In the genomic region with DNA sequence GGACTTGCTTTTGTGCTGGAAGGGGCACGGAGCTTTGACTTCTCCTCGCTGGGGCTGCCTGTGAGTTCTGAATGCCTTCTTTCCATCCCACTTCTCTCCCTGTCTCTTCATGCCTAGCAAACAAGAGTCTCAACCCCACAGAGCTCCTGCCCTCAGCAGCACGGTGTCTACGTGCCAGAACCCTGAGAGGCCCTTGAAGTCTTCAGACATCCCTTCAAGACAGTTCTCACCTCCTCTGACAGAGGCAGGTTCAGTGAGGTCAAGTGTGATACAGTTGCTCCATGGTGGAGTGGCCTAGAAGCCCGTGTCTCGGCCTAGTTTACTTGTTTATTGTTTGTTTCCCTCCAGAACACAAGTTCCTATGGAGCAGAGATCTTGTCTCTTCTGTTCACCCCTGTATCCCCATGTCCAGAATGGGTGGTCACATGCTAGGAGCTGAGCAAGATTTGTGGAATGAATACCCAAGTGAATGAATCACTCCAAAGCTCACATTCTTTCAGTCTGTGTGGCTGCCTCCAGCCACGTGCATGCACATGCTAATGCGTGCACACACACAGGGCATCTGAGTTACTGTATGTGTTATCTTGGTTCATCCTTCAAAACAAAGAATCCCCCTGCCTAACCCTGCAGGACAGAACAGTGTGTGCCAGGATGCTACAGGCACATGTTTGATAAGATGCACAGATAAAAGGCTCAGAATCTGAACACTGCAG, we compare ENCODE assay signal across 10 cellular contexts.
DNase-seq lines count a peak whose midpoint lies in the region; ATAC-seq, FAIRE-seq and TF ChIP-seq lines count a peak whose summit lies in the region.
"Had no signal": no experiment of that assay in that cellular context is flagged by ENCODE, and none has a peak within 500 bp of the region (broad histone marks: within the 10 kb centered on the region; RNA-seq: fewer than 3 reads in every experiment).

No MANE protein-coding gene starts in this region.

- ATAC-seq in GM21786 (IDR thresholded peaks at IDR 0.05; ENCODE audit: unreplicated experiment) (no peak), GM19463 (IDR thresholded peaks at IDR 0.05; ENCODE audit: unreplicated experiment) (no peak)

- H3K36me3 ChIP-seq in kidney (ENCODE audit: control insufficient read depth in 1 of 2, insufficient read depth in 2 of 2, low read length in 2 of 2) = no peaks in the 10 kb centered on the region

- no peak overlapping the region for H3K9ac ChIP-seq in kidney (ENCODE audit: low read length in 2 of 2)

- intact Hi-C loops in kidney (cut with DNase I) = no loop called here

- no peaks in the 10 kb centered on the region for H3K9me3 ChIP-seq in kidney (ENCODE audit: control insufficient read depth in 1 of 2, low read length in 2 of 2)

- FAIRE-seq in kidney (lab: Jason Lieb, UNC) = no peak

- no peaks in the 10 kb centered on the region for H3K4me1 ChIP-seq in kidney (ENCODE audit: control insufficient read depth in 1 of 2, insufficient read depth in 1 of 2, low read depth in 1 of 2, low read length in 2 of 2)

- peak; percentile 97 for DNase-seq in ELR (ENCODE audit: low read depth)
- peak; percentile 62 to 63 for DNase-seq in SW 1271 (lab: John Stamatoyannopoulos, UW)
- DNase-seq in foreskin fibroblast = peak; percentile 94 to 96
- DNase-seq in renal cortical epithelial cell (ENCODE audit: low read depth) = peak; percentile 95
- no peak for DNase-seq in cortex of kidney (lab: John Stamatoyannopoulos, UW)
- no peak for DNase-seq in kidney
- DNase-seq: activated T-cell treated with anti-CD3 and anti-CD28 coated beads, Interleukin-2, amount 50 U/mL, for 72 hours; Karpas-422 had no signal

- peak overlapping the region; percentile 15 to 17 for H3K4me3 ChIP-seq in foreskin fibroblast (ENCODE audit: low read depth in 1 of 2, low read length in 2 of 2)
- H3K4me3 ChIP-seq in kidney (ENCODE audit: low read length in 2 of 2) = no peak overlapping the region

- TF ChIP-seq CTCF in foreskin fibroblast (IDR thresholded peaks at IDR 0.05; ENCODE audit: low read depth, low read length) (no peak), kidney (IDR thresholded peaks at IDR 0.05; ENCODE audit: borderline replicate concordance, extremely low read depth, insufficient read depth) (no peak)

- H3K27ac ChIP-seq in kidney (ENCODE audit: low read depth in 2 of 2, low read length in 2 of 2) = no peak overlapping the region

Comparison
In these comparisons a context has a peak if more than half of its experiments do, and no peak if none do; other contexts are left out.
1. DNase-seq: peak in ELR (single experiment), SW 1271 (2 of 2), foreskin fibroblast (2 of 2) and renal cortical epithelial cell (single experiment); none in cortex of kidney (single experiment) and kidney (single experiment).
2. H3K4me3 ChIP-seq: peak in foreskin fibroblast (2 of 2); none in kidney (0 of 2).